Comparison of ENCODE assay signal across 18 cellular contexts in the genomic region with DNA sequence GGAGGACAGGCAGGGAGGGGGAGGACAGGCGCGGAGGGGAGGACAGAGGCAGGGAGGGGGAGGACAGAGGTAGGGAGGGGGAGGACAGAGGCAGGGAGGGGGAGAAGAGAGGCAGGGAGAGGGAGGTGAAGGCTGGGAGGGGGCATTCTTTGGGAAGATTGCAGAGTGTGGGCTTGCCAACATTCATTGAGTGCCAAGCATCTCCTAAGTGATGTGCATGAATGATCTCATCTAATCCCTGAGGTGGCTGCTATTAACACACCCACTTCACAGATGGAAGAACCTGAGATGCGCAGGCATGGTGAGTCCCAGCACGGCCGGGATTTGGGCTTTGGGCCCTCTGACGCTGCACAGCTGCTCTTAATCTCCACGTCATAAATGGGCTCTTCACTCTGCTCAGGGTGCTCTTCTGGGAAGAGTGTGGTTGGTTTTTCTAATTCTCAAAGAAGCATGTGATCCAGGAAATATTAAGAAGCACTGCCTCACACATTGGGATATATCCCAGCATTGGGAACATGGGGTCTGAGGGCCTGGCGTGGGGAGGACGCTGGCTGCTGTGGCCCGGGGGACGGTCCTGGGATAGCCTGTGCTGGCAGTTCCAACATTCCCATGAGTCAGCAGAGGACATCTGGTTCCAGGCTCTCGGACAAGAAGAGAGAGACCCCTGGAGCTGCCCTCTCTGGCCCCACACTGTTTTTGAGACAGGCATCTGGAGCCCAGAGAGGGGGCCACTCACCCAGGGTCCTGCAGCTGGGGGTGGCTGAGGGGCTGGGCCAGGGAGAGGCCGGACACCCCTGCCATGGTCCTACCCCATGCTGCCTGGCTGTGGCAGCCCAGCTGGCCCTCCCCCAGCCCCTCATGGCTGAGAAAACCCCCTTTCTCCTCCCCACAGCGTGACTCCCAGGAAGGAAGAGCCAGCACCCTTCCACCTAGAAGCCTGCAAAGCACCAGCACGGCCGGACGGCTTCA. TPM values are rescaled to one million over a fixed set of nuclear protein-coding genes. Genes with fewer than 3 reads are reported as not detected.
DNase-seq lines count a peak whose midpoint lies in the region; ATAC-seq and TF ChIP-seq lines count a peak whose summit lies in the region.
"Had no signal": no experiment of that assay in that cellular context is flagged by ENCODE, and none has a peak within 500 bp of the region (broad histone marks: within the 10 kb centered on the region; RNA-seq: fewer than 3 reads in every experiment).

No MANE protein-coding gene starts in this region.

- POLR2A ChIA-PET in Panc1 (lab: Charles Lee), result no interaction called here

- TF ChIP-seq EP300 in transverse colon (IDR thresholded peaks at IDR 0.05; ENCODE audit: low read depth), result no peak

- peak; percentile 48 for DNase-seq in AG08395 (ENCODE audit: low spot score)
- DNase-seq in Panc1 (ENCODE audit: low read depth, low spot score), result no peak
- peak; percentile 65 for DNase-seq in Right ventricle myocardium superior
- DNase-seq in posterior vena cava (ENCODE audit: low spot score), result peak; percentile 76
- no peak for DNase-seq in anterior cingulate cortex (lab: John Stamatoyannopoulos, UW)
- no peak for DNase-seq in transverse colon
- no peak for DNase-seq in foreskin keratinocyte
- no peak for DNase-seq in globus pallidus (ENCODE audit: low spot score)
- DNase-seq: activated gamma-delta T cell treated with Interleukin-2 at 50 U/mL for 16 hours; effector CD8-positive, alpha-beta T cell; midbrain; NCI-H1930; NCI-H526 treated with DMSO at 0.1 percent for 48 hours; stimulated activated naive CD4-positive, alpha-beta T cell had no signal

- WGBS in transverse colon (ENCODE audit: low coverage in 1 of 2), 2 donors, result 72 to 75% methylated on average over 5 to 16 of the region's 17 CpGs

- no peak for TF ChIP-seq CTCF in Panc1 (IDR thresholded peaks at IDR 0.05)
- no peak for TF ChIP-seq CTCF in transverse colon (IDR thresholded peaks at IDR 0.05)
- TF ChIP-seq CTCF in foreskin keratinocyte (conservative IDR thresholded peaks at IDR 0.05), result no peak

- H3K36me3 ChIP-seq in Panc1 (ENCODE audit: control insufficient read depth, insufficient read depth, low read length) (no peaks in the 10 kb centered on the region), transverse colon (no peaks in the 10 kb centered on the region)
- H3K36me3 ChIP-seq: neutrophil, Peyer's patch, uterus had no signal

- in situ Hi-C loops in Panc1 (cut with HindIII; ENCODE audit: low pct_unique_long_range_greater_than_20kb, low sequenced_read_pairs), result no loop called here
- in situ Hi-C loops in transverse colon (cut with MboI; ENCODE audit: low pct_ligation_motif_present in 1 of 4, low pct_unique_long_range_greater_than_20kb in 1 of 4, low sequenced_read_pairs in 3 of 4), result no loop called here

- intact Hi-C loops in Panc1 (cut with micrococcal nuclease; ENCODE audit: unreplicated experiment) (no loop called here), Right ventricle myocardium superior (cut with DNase I) (loop anchor here (5.0 kb wide), 2 partner anchors 130 to 225 kb away; no protein-coding TSS in a partner anchor), posterior vena cava (cut with DNase I) (no loop called here), transverse colon (cut with DNase I; ENCODE audit: low total_unique reads) (no loop called here)

- H3K9me3 ChIP-seq in Panc1 (ENCODE audit: control insufficient read depth, insufficient read depth, low read depth, low read length) (peaks cover 3% of the 10 kb centered on the region; the same call in 1 of the 2 replicates), transverse colon (no peaks in the 10 kb centered on the region)
- H3K9me3 ChIP-seq: neutrophil, Peyer's patch, uterus had no signal

- no peak overlapping the region for H3K27ac ChIP-seq in Panc1 (ENCODE audit: low read length)
- H3K27ac ChIP-seq in transverse colon, result no peak overlapping the region
- no peak overlapping the region for H3K27ac ChIP-seq in foreskin keratinocyte
- H3K27ac ChIP-seq: neutrophil, Peyer's patch, uterus had no signal

- TF ChIP-seq POLR2A in transverse colon (IDR thresholded peaks at IDR 0.05), result no peak

- H3K4me3 ChIP-seq in Panc1 (ENCODE audit: low read depth in 2 of 2, low read length in 2 of 2) (no peak overlapping the region), transverse colon (no peak overlapping the region)
- H3K4me3 ChIP-seq: Peyer's patch, uterus had no signal

- ATAC-seq in Panc1, result peak; percentile 42; the same call in 1 of the 2 replicates
- peak; percentile 69 for ATAC-seq in Right ventricle myocardium superior (ENCODE audit: poor library complexity)
- ATAC-seq in foreskin keratinocyte, result no peak
- ATAC-seq: WTC11 had no signal

- H3K4me1 ChIP-seq in Panc1 (ENCODE audit: control insufficient read depth, insufficient read depth, low read length) (no peaks in the 10 kb centered on the region), transverse colon (peaks cover 0 to 5% (median 0%) of the 10 kb centered on the region in 4 donors), foreskin keratinocyte (no peaks in the 10 kb centered on the region)
- H3K4me1 ChIP-seq: uterus had no signal

- no peaks in the 10 kb centered on the region for H3K27me3 ChIP-seq in Panc1 (ENCODE audit: control insufficient read depth, insufficient read depth, low read length)
- no peaks in the 10 kb centered on the region for H3K27me3 ChIP-seq in transverse colon
- H3K27me3 ChIP-seq in foreskin keratinocyte, result peaks cover 33% of the 10 kb centered on the region
- H3K27me3 ChIP-seq: neutrophil, Peyer's patch, uterus had no signal

- CTCF ChIA-PET in Panc1 (lab: Charles Lee), result no interaction called here

- no TSS peak for BruUV-seq in Panc1 (replicated peaks; lab: Mats Ljungman, UMichigan)

RNA-seq across cellular contexts. Expression of a gene that starts 58.7 kb away (rescaled TPM):
- total RNA-seq in Panc1 (2021; ENCODE audit: unreplicated experiment) (3.1 TPM), Right ventricle myocardium superior (8.5 TPM), posterior vena cava (1 to 10 TPM; 2.8 to 3.0 TPM), transverse colon (1 to 10 TPM in 2 of 4 donors, under 1 TPM in 1, not detected in 1; 0.68 to 4.2 (median 1.7) TPM), foreskin keratinocyte (0.88 and 1.4 TPM in 2 replicates)
- 6.3 TPM for polyA plus RNA-seq in Panc1 (2012; ENCODE audit: insufficient read length)
- 1.1 and 1.2 TPM in 2 replicates for polyA plus RNA-seq in foreskin keratinocyte

Comparison
In these comparisons a context has a peak if more than half of its experiments do, and no peak if none do; other contexts are left out.
1. DNase-seq: peak in AG08395 (single experiment), Right ventricle myocardium superior (single experiment) and posterior vena cava (single experiment); none in Panc1 (single experiment), anterior cingulate cortex (0 of 58), transverse colon (single experiment), foreskin keratinocyte (0 of 2) and globus pallidus (single experiment).